Comparison of ENCODE assay signal across 16 cellular contexts in genomic region chr2:46562451-46562841, GRCh38. TPM values are rescaled to one million over a fixed set of nuclear protein-coding genes. Genes with fewer than 3 reads are reported as not detected.
DNase-seq lines count a peak whose midpoint lies in the region; ATAC-seq and TF ChIP-seq lines count a peak whose summit lies in the region.
"Had no signal": no experiment of that assay in that cellular context is flagged by ENCODE, and none has a peak within 500 bp of the region (broad histone marks: within the 10 kb centered on the region; RNA-seq: fewer than 3 reads in every experiment).

No MANE protein-coding gene starts in this region.

- H3K36me3 ChIP-seq in Loucy (ENCODE audit: insufficient read depth, low read length), result no peaks in the 10 kb centered on the region; the same call in 1 of the 2 replicates
- H3K36me3 ChIP-seq in esophagus muscularis mucosa, result peaks cover 0 to 10% (median 3%) of the 10 kb centered on the region in 4 donors
- H3K36me3 ChIP-seq in BE2C, result peaks cover 6% of the 10 kb centered on the region; the same call in 1 of the 2 replicates
- H3K36me3 ChIP-seq in tibial artery, result peaks cover 0 to 10% (median 8%) of the 10 kb centered on the region in 3 donors

- intact Hi-C loops in esophagus muscularis mucosa (cut with DNase I) (no loop called here), tibial artery (cut with DNase I; ENCODE audit: low total_unique reads) (no loop called here)

- H2AFZ ChIP-seq in Loucy (ENCODE audit: low read length), result no peak overlapping the region

- peak overlapping the region; percentile 0 to 45 (median 29) for H3K27ac ChIP-seq in esophagus muscularis mucosa (replicated peaks in 1 of 4)
- H3K27ac ChIP-seq in tibial artery, result no peak overlapping the region
- H3K27ac ChIP-seq: body of pancreas, suprapubic skin had no signal

- no peaks in the 10 kb centered on the region for H3K9me2 ChIP-seq in Loucy (replicated peaks; ENCODE audit: low read depth, low read length)

- no peak overlapping the region for H3K27ac Mint-ChIP-seq in activated naive CD4-positive, alpha-beta T cell treated with anti-CD3 and anti-CD28 coated beads, Interleukin-2, amount 10 ng/mL, durations not matched to agents 7 days and 5 days
- H3K27ac Mint-ChIP-seq in stimulated activated memory B cell treated with anti-CD40 and anti-IgM and Interleukin-4, amounts not matched to agents 10 μg/mL and 1 μg/mL and 100 μg/mL, for 72 hours, result peak overlapping the region; percentile 68
- H3K27ac Mint-ChIP-seq: activated CD4-positive, alpha-beta T cell treated with anti-CD3 and anti-CD28 coated beads, Interleukin-2, amount 10 ng/mL, durations not matched to agents 24 days and 14 days; CD4-positive, alpha-beta T cell had no signal

- H3K4me2 ChIP-seq in Loucy (ENCODE audit: low read depth, low read length, poor library complexity, severe bottlenecking), result peak overlapping the region; percentile 10

- CTCF ChIA-PET in activated naive CD4-positive, alpha-beta T cell treated with anti-CD3 and anti-CD28 coated beads, Interleukin-2, amount 10 ng/mL, durations not matched to agents 7 days and 5 days (lab: Charles Lee), result interaction anchor here (0.9 kb wide), 1 partner anchor 73 kb away, joined by 3 read pairs; no protein-coding TSS in a partner anchor

- H3K4me1 ChIP-seq in Loucy (ENCODE audit: insufficient read depth, low read length, poor library complexity, severe bottlenecking) (peaks cover 20% of the 10 kb centered on the region), esophagus muscularis mucosa (peaks cover 67 to 88% (median 80%) of the 10 kb centered on the region in 4 donors), BE2C (no peaks in the 10 kb centered on the region), tibial artery (peaks cover 0 to 87% (median 27%) of the 10 kb centered on the region in 4 donors)
- H3K4me1 ChIP-seq: body of pancreas had no signal

- H3K4me1 Mint-ChIP-seq in activated naive CD4-positive, alpha-beta T cell treated with anti-CD3 and anti-CD28 coated beads, Interleukin-2, amount 10 ng/mL, durations not matched to agents 7 days and 5 days, result peaks cover 45% of the 10 kb centered on the region
- H3K4me1 Mint-ChIP-seq in stimulated activated memory B cell treated with anti-CD40 and anti-IgM and Interleukin-4, amounts not matched to agents 10 μg/mL and 1 μg/mL and 100 μg/mL, for 72 hours, result peaks cover 97% of the 10 kb centered on the region

- H3K4me3 ChIP-seq in Loucy (ENCODE audit: low read length, poor library complexity, severe bottlenecking), result no peak overlapping the region
- H3K4me3 ChIP-seq in esophagus muscularis mucosa, result no peak overlapping the region
- H3K4me3 ChIP-seq in BE2C (ENCODE audit: low read depth, low read length), result no peak overlapping the region
- H3K4me3 ChIP-seq in tibial artery, result no peak overlapping the region
- H3K4me3 ChIP-seq: body of pancreas, dorsolateral prefrontal cortex, suprapubic skin had no signal

- H3F3A ChIP-seq in Loucy (ENCODE audit: low read depth), result no peaks in the 10 kb centered on the region

- H3K36me3 Mint-ChIP-seq in activated naive CD4-positive, alpha-beta T cell treated with anti-CD3 and anti-CD28 coated beads, Interleukin-2, amount 10 ng/mL, durations not matched to agents 7 days and 5 days, result peaks cover 14% of the 10 kb centered on the region
- peaks cover 51% of the 10 kb centered on the region for H3K36me3 Mint-ChIP-seq in stimulated activated memory B cell treated with anti-CD40 and anti-IgM and Interleukin-4, amounts not matched to agents 10 μg/mL and 1 μg/mL and 100 μg/mL, for 72 hours

- no peaks in the 10 kb centered on the region for H3K27me3 Mint-ChIP-seq in activated naive CD4-positive, alpha-beta T cell treated with anti-CD3 and anti-CD28 coated beads, Interleukin-2, amount 10 ng/mL, durations not matched to agents 7 days and 5 days
- no peaks in the 10 kb centered on the region for H3K27me3 Mint-ChIP-seq in stimulated activated memory B cell treated with anti-CD40 and anti-IgM and Interleukin-4, amounts not matched to agents 10 μg/mL and 1 μg/mL and 100 μg/mL, for 72 hours
- H3K27me3 Mint-ChIP-seq: activated CD4-positive, alpha-beta T cell treated with anti-CD3 and anti-CD28 coated beads, Interleukin-2, amount 10 ng/mL, durations not matched to agents 24 days and 14 days; CD4-positive, alpha-beta T cell had no signal

- 80% methylated on average over 3 of the region's 3 CpGs for WGBS in esophagus muscularis mucosa

- TF ChIP-seq POLR2A in esophagus muscularis mucosa (IDR thresholded peaks at IDR 0.05; ENCODE audit: low read depth), result no peak

- TF ChIP-seq EP300 in esophagus muscularis mucosa (IDR thresholded peaks at IDR 0.05), result no peak

- peaks cover 7% of the 10 kb centered on the region; the same call in 1 of the 2 replicates for H3K79me2 ChIP-seq in Loucy (ENCODE audit: insufficient read depth, low read length)

- peak; percentile 41 for DNase-seq in activated naive CD4-positive, alpha-beta T cell treated with anti-CD3 and anti-CD28 coated beads, Interleukin-2, amount 10 ng/mL, durations not matched to agents 7 days and 5 days
- no peak for DNase-seq in activated naive CD4-positive, alpha-beta T cell (lab: John Stamatoyannopoulos, UW)
- DNase-seq in esophagus muscularis mucosa (ENCODE audit: extremely low spot score), result no peak
- no peak for DNase-seq in BE2C
- DNase-seq in CD1c-positive myeloid dendritic cell (ENCODE audit: extremely low spot score), result no peak
- no peak for DNase-seq in tibial artery
- DNase-seq: activated CD4-positive, alpha-beta T cell treated with anti-CD3 and anti-CD28 coated beads, Interleukin-2, amount 10 ng/mL, durations not matched to agents 24 days and 14 days; body of pancreas; CD4-positive, alpha-beta T cell; dorsolateral prefrontal cortex; GOT3; NCI-H1694 treated with DMSO at 0.1 percent for 48 hours; SW 1271 had no signal

- H3K9ac ChIP-seq in Loucy (ENCODE audit: low read depth, low read length, poor library complexity, severe bottlenecking), result no peak overlapping the region

- no peak for ATAC-seq in stimulated activated memory B cell treated with anti-CD40 and anti-IgM and Interleukin-4, amounts not matched to agents 10 μg/mL and 1 μg/mL and 100 μg/mL, for 72 hours
- ATAC-seq: body of pancreas had no signal

- H3K9me3 ChIP-seq in Loucy (ENCODE audit: insufficient read depth, low read depth, low read length) (0 out of 2 replicates have a peak, but pooled peaks cover 3% of the 10 kb centered on the region), esophagus muscularis mucosa (no peaks in the 10 kb centered on the region), BE2C (no peaks in the 10 kb centered on the region), tibial artery (peaks cover 0 to 4% (median 0%) of the 10 kb centered on the region in 3 donors)
- H3K9me3 ChIP-seq: body of pancreas had no signal

- H3K27me3 ChIP-seq in Loucy (ENCODE audit: insufficient read depth, low read length, poor library complexity, severe bottlenecking) (no peaks in the 10 kb centered on the region), esophagus muscularis mucosa (no peaks in the 10 kb centered on the region), BE2C (no peaks in the 10 kb centered on the region), tibial artery (no peaks in the 10 kb centered on the region)
- H3K27me3 ChIP-seq: body of pancreas, dorsolateral prefrontal cortex, suprapubic skin had no signal

- no peak overlapping the region for H3K4me3 Mint-ChIP-seq in activated naive CD4-positive, alpha-beta T cell treated with anti-CD3 and anti-CD28 coated beads, Interleukin-2, amount 10 ng/mL, durations not matched to agents 7 days and 5 days
- H3K4me3 Mint-ChIP-seq in stimulated activated memory B cell treated with anti-CD40 and anti-IgM and Interleukin-4, amounts not matched to agents 10 μg/mL and 1 μg/mL and 100 μg/mL, for 72 hours, result peak overlapping the region; percentile 37
- H3K4me3 Mint-ChIP-seq: activated CD4-positive, alpha-beta T cell treated with anti-CD3 and anti-CD28 coated beads, Interleukin-2, amount 10 ng/mL, durations not matched to agents 24 days and 14 days; CD4-positive, alpha-beta T cell had no signal

- no peak for TF ChIP-seq CTCF in Loucy (conservative IDR thresholded peaks at IDR 0.05; ENCODE audit: low read length)
- TF ChIP-seq CTCF in esophagus muscularis mucosa (IDR thresholded peaks at IDR 0.05), result no peak
- TF ChIP-seq CTCF in BE2C (IDR thresholded peaks at IDR 0.05; ENCODE audit: low read depth, low read length), result no peak
- TF ChIP-seq CTCF in tibial artery (IDR thresholded peaks at IDR 0.05), result no peak

- peaks cover 12% of the 10 kb centered on the region for H3K9me3 Mint-ChIP-seq in activated naive CD4-positive, alpha-beta T cell treated with anti-CD3 and anti-CD28 coated beads, Interleukin-2, amount 10 ng/mL, durations not matched to agents 7 days and 5 days
- H3K9me3 Mint-ChIP-seq in stimulated activated memory B cell treated with anti-CD40 and anti-IgM and Interleukin-4, amounts not matched to agents 10 μg/mL and 1 μg/mL and 100 μg/mL, for 72 hours, result peaks cover 5% of the 10 kb centered on the region

- H4K20me1 ChIP-seq in Loucy (ENCODE audit: insufficient read depth, low read length, poor library complexity, severe bottlenecking), result no peaks in the 10 kb centered on the region

RNA-seq across cellular contexts. Expression of gene ATP6V1E2, which starts 20.1 kb away (rescaled TPM):
- total RNA-seq in esophagus muscularis mucosa, result 1 to 10 TPM; 3.6 to 7.5 (median 5.5) TPM
- 7.3 TPM for polyA plus RNA-seq in BE2C (2012; ENCODE audit: insufficient read depth, insufficient read length, low read depth)

RNA-seq across cellular contexts. Expression of gene RHOQ, which starts 20.2 kb away (rescaled TPM):
- 100 to 1,000 TPM; 107 to 168 (median 142) TPM for total RNA-seq in esophagus muscularis mucosa
- polyA plus RNA-seq in BE2C (2012; ENCODE audit: insufficient read depth, insufficient read length, low read depth), result 54.3 TPM

RNA-seq across cellular contexts. Expression of gene PIGF, which starts 54.4 kb away (rescaled TPM):
- total RNA-seq in esophagus muscularis mucosa, result 1 to 10 TPM; 5.2 to 8.3 (median 6.4) TPM
- polyA plus RNA-seq in BE2C (2012; ENCODE audit: insufficient read depth, insufficient read length, low read depth), result 26.1 TPM

RNA-seq across cellular contexts. Expression of gene CRIPT, which starts 54.6 kb away (rescaled TPM):
- 10 to 100 TPM; 13.9 to 20.7 (median 18.3) TPM for total RNA-seq in esophagus muscularis mucosa
- 13.3 TPM for polyA plus RNA-seq in BE2C (2012; ENCODE audit: insufficient read depth, insufficient read length, low read depth)

Comparison
In these comparisons a context has a peak if more than half of its experiments do, and no peak if none do; other contexts are left out.
1. H3K27ac ChIP-seq: peak in esophagus muscularis mucosa (4 of 4); none in tibial artery (0 of 2).